Comparison of ENCODE assay signal across 12 cellular contexts in the genomic region with DNA sequence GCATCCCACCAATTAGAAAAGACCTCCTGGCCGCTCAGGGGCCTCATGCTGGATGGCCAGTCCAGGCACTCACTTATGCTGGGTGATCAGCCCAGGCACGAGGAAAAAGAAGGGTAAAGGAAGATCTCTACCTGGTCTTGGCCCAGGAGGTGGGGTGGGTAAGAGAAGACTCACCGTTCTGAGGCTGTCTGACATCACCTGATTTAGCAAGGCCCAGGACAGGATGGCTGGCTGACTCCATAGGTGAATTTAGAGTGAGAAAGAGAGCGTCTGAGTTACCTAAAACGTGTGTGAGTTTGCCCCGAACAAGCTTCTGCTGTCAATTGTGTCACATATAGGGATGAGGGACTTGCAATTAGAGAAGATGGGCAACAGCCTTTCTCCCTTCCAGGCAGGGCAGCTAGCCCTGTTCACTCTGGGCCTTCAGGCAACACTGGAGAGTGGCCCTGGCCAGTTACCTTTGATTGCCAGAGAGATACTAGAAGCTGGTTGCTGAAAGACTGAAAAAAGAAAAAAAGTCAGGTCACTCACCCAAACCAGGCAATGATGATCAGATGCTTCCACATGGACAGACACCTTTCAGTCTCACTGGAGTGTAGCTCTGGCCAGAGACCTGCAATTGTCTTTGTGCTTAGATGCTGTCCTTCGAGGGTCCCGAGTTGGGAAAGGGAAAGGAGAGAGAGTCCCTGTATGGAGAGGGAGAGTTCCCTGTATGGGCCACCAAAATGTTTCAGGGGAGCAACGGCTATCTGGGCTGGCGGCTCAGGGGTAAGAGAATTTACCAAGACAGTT. TPM values are rescaled to one million over a fixed set of nuclear protein-coding genes. Genes with fewer than 3 reads are reported as not detected.
DNase-seq lines count a peak whose midpoint lies in the region; ATAC-seq and TF ChIP-seq lines count a peak whose summit lies in the region.
"Had no signal": no experiment of that assay in that cellular context is flagged by ENCODE, and none has a peak within 500 bp of the region (broad histone marks: within the 10 kb centered on the region; RNA-seq: fewer than 3 reads in every experiment).

No MANE protein-coding gene starts in this region.

- H3K4me1 Mint-ChIP-seq in activated CD8-positive, alpha-beta T cell treated with anti-CD3 and anti-CD28 coated beads for 36 hours (ENCODE audit: low read depth) = peaks cover 61% of the 10 kb centered on the region
- H3K4me1 Mint-ChIP-seq in activated CD8-positive, alpha-beta T cell treated with anti-CD3 and anti-CD28 coated beads, Interleukin-2, amount 10 ng/mL, durations not matched to agents 7 days and 5 days (ENCODE audit: low read depth) = peaks cover 69% of the 10 kb centered on the region

- in situ Hi-C loops in brain microvascular endothelial cell (cut with HindIII; ENCODE audit: low pct_ligation_motif_present, low sequenced_read_pairs) = no loop called here
- in situ Hi-C loops in GM13976 (cut with MboI; ENCODE audit: low sequenced_read_pairs, unreplicated experiment) = no loop called here

- H3K4me3 Mint-ChIP-seq in activated CD8-positive, alpha-beta T cell treated with anti-CD3 and anti-CD28 coated beads for 36 hours = no peak overlapping the region
- H3K4me3 Mint-ChIP-seq in activated CD8-positive, alpha-beta T cell treated with anti-CD3 and anti-CD28 coated beads, Interleukin-2, amount 10 ng/mL, durations not matched to agents 7 days and 5 days = no peak overlapping the region

- WGBS in thymus = 96% methylated on average over 10 of the region's 10 CpGs

- H3K9ac ChIP-seq in mucosa of stomach (ENCODE audit: low read length) = peak overlapping the region; percentile 7

- no peak overlapping the region for H3K4me3 ChIP-seq in brain microvascular endothelial cell (ENCODE audit: low read depth, low read length)
- H3K4me3 ChIP-seq in mucosa of stomach (ENCODE audit: low read length) = no peak overlapping the region
- H3K4me3 ChIP-seq in thymus (ENCODE audit: low read length) = no peak overlapping the region

- H3K4me1 ChIP-seq in mucosa of stomach (ENCODE audit: control insufficient read depth, insufficient read depth, low read length) (peaks cover 54% of the 10 kb centered on the region), thymus (ENCODE audit: control insufficient read depth, insufficient read depth, low read length) (peaks cover 3% of the 10 kb centered on the region)

- peaks cover 2% of the 10 kb centered on the region for H3K9me3 Mint-ChIP-seq in activated CD8-positive, alpha-beta T cell treated with anti-CD3 and anti-CD28 coated beads for 36 hours
- H3K9me3 Mint-ChIP-seq in activated CD8-positive, alpha-beta T cell treated with anti-CD3 and anti-CD28 coated beads, Interleukin-2, amount 10 ng/mL, durations not matched to agents 7 days and 5 days (ENCODE audit: insufficient read depth) = no peaks in the 10 kb centered on the region
- H3K9me3 Mint-ChIP-seq: naive thymus-derived CD8-positive, alpha-beta T cell had no signal

- intact Hi-C loops in activated CD8-positive, alpha-beta T cell treated with anti-CD3 and anti-CD28 coated beads for 36 hours (cut with micrococcal nuclease) = no loop called here

- no peak for ATAC-seq in activated CD8-positive, alpha-beta T cell treated with anti-CD3 and anti-CD28 coated beads for 36 hours
- ATAC-seq in activated CD8-positive, alpha-beta T cell treated with anti-CD3 and anti-CD28 coated beads, Interleukin-2, amount 10 ng/mL, durations not matched to agents 7 days and 5 days = no peak
- ATAC-seq in HG02610 (IDR thresholded peaks at IDR 0.05; ENCODE audit: unreplicated experiment) = no peak
- ATAC-seq: naive thymus-derived CD8-positive, alpha-beta T cell had no signal

- H3K36me3 ChIP-seq in brain microvascular endothelial cell (replicated peaks) = no peaks in the 10 kb centered on the region
- H3K36me3 ChIP-seq in mucosa of stomach (ENCODE audit: control insufficient read depth, insufficient read depth, low read length) = no peaks in the 10 kb centered on the region
- no peaks in the 10 kb centered on the region for H3K36me3 ChIP-seq in thymus (ENCODE audit: control insufficient read depth, insufficient read depth)

- no peaks in the 10 kb centered on the region for H3K27me3 Mint-ChIP-seq in activated CD8-positive, alpha-beta T cell treated with anti-CD3 and anti-CD28 coated beads for 36 hours
- no peaks in the 10 kb centered on the region for H3K27me3 Mint-ChIP-seq in activated CD8-positive, alpha-beta T cell treated with anti-CD3 and anti-CD28 coated beads, Interleukin-2, amount 10 ng/mL, durations not matched to agents 7 days and 5 days (ENCODE audit: low read depth)
- H3K27me3 Mint-ChIP-seq: naive thymus-derived CD8-positive, alpha-beta T cell had no signal

- H3K9me3 ChIP-seq in mucosa of stomach (ENCODE audit: control insufficient read depth, low read length) = no peaks in the 10 kb centered on the region
- H3K9me3 ChIP-seq in thymus (ENCODE audit: control insufficient read depth) = no peaks in the 10 kb centered on the region

- peak overlapping the region; percentile 62 for H3K27ac Mint-ChIP-seq in activated CD8-positive, alpha-beta T cell treated with anti-CD3 and anti-CD28 coated beads for 36 hours
- H3K27ac Mint-ChIP-seq in activated CD8-positive, alpha-beta T cell treated with anti-CD3 and anti-CD28 coated beads, Interleukin-2, amount 10 ng/mL, durations not matched to agents 7 days and 5 days = no peak overlapping the region

- no peak for TF ChIP-seq CTCF in activated CD8-positive, alpha-beta T cell treated with anti-CD3 and anti-CD28 coated beads for 36 hours (IDR thresholded peaks at IDR 0.05)
- TF ChIP-seq CTCF in brain microvascular endothelial cell (IDR thresholded peaks at IDR 0.05; ENCODE audit: low read depth, low read length, missing control alignments) = no peak
- no peak for TF ChIP-seq CTCF in GM13976 (IDR thresholded peaks at IDR 0.05; ENCODE audit: borderline replicate concordance, control extremely low read depth, extremely low read depth, insufficient read depth, missing control alignments)

- no peaks in the 10 kb centered on the region for H3K36me3 Mint-ChIP-seq in activated CD8-positive, alpha-beta T cell treated with anti-CD3 and anti-CD28 coated beads for 36 hours (ENCODE audit: low read depth)
- H3K36me3 Mint-ChIP-seq in activated CD8-positive, alpha-beta T cell treated with anti-CD3 and anti-CD28 coated beads, Interleukin-2, amount 10 ng/mL, durations not matched to agents 7 days and 5 days (ENCODE audit: low read depth) = peaks cover under 1% of the 10 kb centered on the region
- H3K36me3 Mint-ChIP-seq: naive thymus-derived CD8-positive, alpha-beta T cell had no signal

- H3K27ac ChIP-seq in brain microvascular endothelial cell (peak overlapping the region; percentile 99), thymus (ENCODE audit: low read depth) (peak overlapping the region; percentile 11)

- DNase-seq in activated CD8-positive, alpha-beta T cell treated with anti-CD3 and anti-CD28 coated beads for 36 hours = no peak
- DNase-seq in activated CD8-positive, alpha-beta T cell treated with anti-CD3 and anti-CD28 coated beads, Interleukin-2, amount 10 ng/mL, durations not matched to agents 7 days and 5 days = no peak
- DNase-seq in brain microvascular endothelial cell (no peak), GM13976 (ENCODE audit: low spot score) (no peak)
- no peak for DNase-seq in stimulated activated CD4-positive, alpha-beta T cell treated with anti-CD3 and anti-CD28 coated beads, Interleukin-12 subunit alpha, Interleukin-12 subunit beta, amount 100 ng/mL, for 4 hours
- DNase-seq: GDM1; naive thymus-derived CD8-positive, alpha-beta T cell; NCI-H1105 treated with DMSO at 0.1 percent for 48 hours; OCI-M1 had no signal

- POLR2A ChIA-PET in activated CD8-positive, alpha-beta T cell treated with anti-CD3 and anti-CD28 coated beads for 36 hours (lab: Charles Lee) = interaction anchor here (1.3 to 12.9 kb wide), 4 partner anchors 10 to 35 kb away, joined by 5 to 162 read pairs (median 8); a partner anchor contains a TSS
- POLR2A ChIA-PET in activated CD8-positive, alpha-beta T cell treated with anti-CD3 and anti-CD28 coated beads, Interleukin-2, amount 10 ng/mL, durations not matched to agents 7 days and 5 days (lab: Charles Lee) = interaction anchor here (0.8 to 2.2 kb wide), 3 partner anchors 13 to 14 kb away, joined by 3 to 9 read pairs (median 5); no protein-coding TSS in a partner anchor

- CTCF ChIA-PET in activated CD8-positive, alpha-beta T cell treated with anti-CD3 and anti-CD28 coated beads for 36 hours (lab: Charles Lee) = interaction anchor here (0.9 kb wide), 1 partner anchor 29 kb away, joined by 3 read pairs; no protein-coding TSS in a partner anchor
- CTCF ChIA-PET in activated CD8-positive, alpha-beta T cell treated with anti-CD3 and anti-CD28 coated beads, Interleukin-2, amount 10 ng/mL, durations not matched to agents 7 days and 5 days (lab: Charles Lee) = interaction anchor here (1.0 to 2.3 kb wide), 2 partner anchors 8 to 10 kb away, joined by 3 to 11 read pairs; no protein-coding TSS in a partner anchor

- H3K27me3 ChIP-seq in brain microvascular endothelial cell (replicated peaks) = no peaks in the 10 kb centered on the region
- H3K27me3 ChIP-seq in mucosa of stomach (ENCODE audit: control insufficient read depth, insufficient read depth, low read length) = no peaks in the 10 kb centered on the region
- no peaks in the 10 kb centered on the region for H3K27me3 ChIP-seq in thymus (ENCODE audit: control insufficient read depth, insufficient read depth)

RNA-seq across cellular contexts. Expression of a gene that starts 35.7 kb away (rescaled TPM):
- 100 to 1,000 TPM; 375 to 386 TPM for total RNA-seq in activated CD8-positive, alpha-beta T cell treated with anti-CD3 and anti-CD28 coated beads for 36 hours
- total RNA-seq in activated CD8-positive, alpha-beta T cell treated with anti-CD3 and anti-CD28 coated beads, Interleukin-2, amount 10 ng/mL, durations not matched to agents 7 days and 5 days = 10 to 100 TPM; 76.6 to 82.9 TPM
- polyA plus RNA-seq in thymus = 39.7 TPM

RNA-seq across cellular contexts. Expression of a gene that starts 37.6 kb away (rescaled TPM):
- 100 to 1,000 TPM; 135 TPM for total RNA-seq in activated CD8-positive, alpha-beta T cell treated with anti-CD3 and anti-CD28 coated beads for 36 hours
- 100 to 1,000 TPM; 314 to 317 TPM for total RNA-seq in activated CD8-positive, alpha-beta T cell treated with anti-CD3 and anti-CD28 coated beads, Interleukin-2, amount 10 ng/mL, durations not matched to agents 7 days and 5 days
- polyA plus RNA-seq in thymus = 157 TPM

RNA-seq across cellular contexts. Expression of a gene that starts 59.9 kb away (rescaled TPM):
- 1,000 to 10,000 TPM; 1,556 to 1,579 TPM for total RNA-seq in activated CD8-positive, alpha-beta T cell treated with anti-CD3 and anti-CD28 coated beads for 36 hours
- total RNA-seq in activated CD8-positive, alpha-beta T cell treated with anti-CD3 and anti-CD28 coated beads, Interleukin-2, amount 10 ng/mL, durations not matched to agents 7 days and 5 days = 1,000 to 10,000 TPM; 1,638 to 1,703 TPM
- 137 TPM for polyA plus RNA-seq in thymus

Comparison
In these comparisons a context has a peak if more than half of its experiments do, and no peak if none do; other contexts are left out.
1. RNA of a gene that starts 35.7 kb away (total RNA-seq): 375 to 386 TPM in activated CD8-positive, alpha-beta T cell treated with anti-CD3 and anti-CD28 coated beads for 36 hours; 76.6 to 82.9 TPM in activated CD8-positive, alpha-beta T cell treated with anti-CD3 and anti-CD28 coated beads, Interleukin-2, amount 10 ng/mL, durations not matched to agents 7 days and 5 days; every median in the first group is over 4 times any median in the second.